In the genomic region with DNA sequence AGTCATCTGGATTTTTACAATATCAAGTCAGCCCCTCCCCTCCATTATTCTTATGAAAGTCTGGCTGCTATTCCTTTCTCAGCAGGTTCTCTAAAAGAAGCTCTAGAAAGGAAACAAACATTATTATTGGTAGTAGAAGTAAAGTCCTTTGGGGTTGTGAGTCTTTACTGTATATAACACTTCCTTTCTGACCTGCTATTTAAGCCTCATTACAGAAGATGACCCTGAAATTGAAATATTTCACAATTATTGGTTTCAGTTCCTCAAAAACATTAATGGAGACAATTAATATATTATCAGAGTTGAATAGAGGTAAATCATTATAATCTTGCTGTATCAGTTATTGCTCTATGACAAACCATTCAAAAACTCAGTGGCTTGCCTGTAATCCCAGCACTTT, we compare ENCODE assay signal across 1 cellular context.
TF ChIP-seq lines count a peak whose summit lies in the region.

No MANE protein-coding gene starts in this region.

TF ChIP-seq in GM23338, 12 proteins besides CTCF, POLR2A, EP300 and RAD21 (continued from another document):
- TF ChIP-seq ZNF462 (CRISPR knock-in tag; IDR thresholded peaks at IDR 0.05) (no peak), NANOG (IDR thresholded peaks at IDR 0.05; ENCODE audit: borderline replicate concordance) (no peak), EZH2 (IDR thresholded peaks at IDR 0.05; ENCODE audit: low read depth, unreplicated experiment) (no peak)
TF ChIP-seq in GM23338: peak in this region for 0.
